ENCODE assay signal across 29 cellular contexts in genomic region chr6:4571011-4571410, GRCh38.
"Had no signal": no experiment of that assay in that cellular context is flagged by ENCODE, and none has a peak within 500 bp of the region (broad histone marks: within the 10 kb centered on the region; RNA-seq: fewer than 3 reads in every experiment).

No MANE protein-coding gene starts in this region.

- H3K36me3 Mint-ChIP-seq: type B pancreatic cell had no signal

- H3K4me1 Mint-ChIP-seq: stimulated activated effector memory CD8-positive, alpha-beta T cell treated with anti-CD3 and anti-CD28 coated beads, Interleukin-12 subunit alpha, Interleukin-12 subunit beta, amount 100 ng/mL, for 72 hours; stimulated activated memory B cell treated with anti-CD40 and anti-IgM and Interleukin-4, amounts not matched to agents 10 μg/mL and 1 μg/mL and 100 μg/mL, for 72 hours; stimulated activated naive B cell treated with anti-CD40 and anti-IgM and Interleukin-4, amounts not matched to agents 10 μg/mL and 1 μg/mL and 100 μg/mL, for 72 hours; stimulated activated naive CD8-positive, alpha-beta T cell treated with anti-CD3 and anti-CD28 coated beads, Interleukin-15, amount 100 ng/mL, for 72 hours had no signal

- H3K9me3 Mint-ChIP-seq: type B pancreatic cell had no signal

- H3K36me3 ChIP-seq: stomach, suprapubic skin, thoracic aorta, thyroid gland, tibial nerve, transverse colon, upper lobe of left lung, upper lobe of right lung, uterus, vagina had no signal

- H3K27me3 ChIP-seq: stomach, suprapubic skin, testis, thyroid gland, tibial artery, tibial nerve, transverse colon, upper lobe of left lung, upper lobe of right lung, uterus, vagina had no signal

- DNase-seq: stimulated activated CD4-positive, alpha-beta T cell treated with anti-CD3 and anti-CD28 coated beads, Interleukin-2, amount 100 ng/mL, for 48 hours; stimulated activated CD4-positive, alpha-beta T cell treated with anti-CD3 and anti-CD28 coated beads, Interleukin-4, amount 100 ng/mL, for 1 hour; stimulated activated CD4-positive, alpha-beta T cell treated with anti-CD3 and anti-CD28 coated beads, Interleukin-4, amount 100 ng/mL, for 24 hours; stimulated activated CD4-positive, alpha-beta T cell treated with anti-CD3 and anti-CD28 coated beads, Interleukin-4, amount 100 ng/mL, for 4 hours; stimulated activated CD8-positive, alpha-beta memory T cell treated with anti-CD3 and anti-CD28 coated beads, Interleukin-4, amount 100 ng/mL, for 48 hours; stimulated activated naive B cell treated with anti-CD40 and anti-IgM and Interleukin-4, amounts not matched to agents 10 μg/mL and 1 μg/mL and 100 μg/mL, for 72 hours; stimulated activated naive CD4-positive, alpha-beta T cell; stimulated activated naive CD4-positive, alpha-beta T cell treated with Interleukin-2 at 50 U/mL for 16 hours; stimulated activated naive CD8-positive, alpha-beta T cell treated with anti-CD3 and anti-CD28 coated beads, Interleukin-15, amount 100 ng/mL, for 72 hours; stimulated activated naive CD8-positive, alpha-beta T cell treated with anti-CD3 and anti-CD28 coated beads, Interleukin-15, Interleukin-2, amounts not matched to agents 100 U/mL and 50 U/mL, for 24 hours; stomach; substantia nigra; testis; thyroid gland; tibial artery; transverse colon; trophoblast cell; upper lobe of left lung; upper lobe of right lung; uterus had no signal

- H3K4me1 ChIP-seq: stomach, suprapubic skin, testis, thyroid gland, tibial artery, tibial nerve, transverse colon, upper lobe of left lung, upper lobe of right lung, uterus, vagina had no signal

- H3K9me3 ChIP-seq: testis, thyroid gland had no signal

- H3K27ac ChIP-seq: stomach, suprapubic skin, testis, thoracic aorta, thyroid gland, tibial artery, tibial nerve, transverse colon, upper lobe of left lung, upper lobe of right lung, uterus, vagina had no signal

- H3K4me3 ChIP-seq: stomach, suprapubic skin, testis, thoracic aorta, thyroid gland, tibial artery, tibial nerve, transverse colon, upper lobe of left lung, upper lobe of right lung, uterus, vagina had no signal

- H3K27ac Mint-ChIP-seq: stimulated activated effector memory CD8-positive, alpha-beta T cell treated with anti-CD3 and anti-CD28 coated beads, Interleukin-12 subunit alpha, Interleukin-12 subunit beta, amount 100 ng/mL, for 72 hours; stimulated activated memory B cell treated with anti-CD40 and anti-IgM and Interleukin-4, amounts not matched to agents 10 μg/mL and 1 μg/mL and 100 μg/mL, for 72 hours; stimulated activated naive B cell treated with anti-CD40 and anti-IgM and Interleukin-4, amounts not matched to agents 10 μg/mL and 1 μg/mL and 100 μg/mL, for 72 hours; stimulated activated naive CD8-positive, alpha-beta T cell treated with anti-CD3 and anti-CD28 coated beads, Interleukin-15, amount 100 ng/mL, for 72 hours; stimulated activated naive CD8-positive, alpha-beta T cell treated with anti-CD3 and anti-CD28 coated beads, Interleukin-15, Interleukin-2, amounts not matched to agents 100 ng/mL and 50 ng/mL, for 24 hours; type B pancreatic cell had no signal

- FAIRE-seq: urothelium cell line had no signal

- H3K27me3 Mint-ChIP-seq: type B pancreatic cell had no signal

- ATAC-seq: stimulated activated effector memory CD8-positive, alpha-beta T cell treated with anti-CD3 and anti-CD28 coated beads, Interleukin-12 subunit alpha, Interleukin-12 subunit beta, amount 100 ng/mL, for 72 hours; stimulated activated memory B cell treated with anti-CD40 and anti-IgM and Interleukin-4, amounts not matched to agents 10 μg/mL and 1 μg/mL and 100 μg/mL, for 72 hours; stimulated activated naive B cell treated with anti-CD40 and anti-IgM and Interleukin-4, amounts not matched to agents 10 μg/mL and 1 μg/mL and 100 μg/mL, for 72 hours; stimulated activated naive CD8-positive, alpha-beta T cell treated with anti-CD3 and anti-CD28 coated beads, Interleukin-15, amount 100 ng/mL, for 72 hours; stimulated activated naive CD8-positive, alpha-beta T cell treated with anti-CD3 and anti-CD28 coated beads, Interleukin-15, Interleukin-2, amounts not matched to agents 100 U/mL and 50 U/mL, for 24 hours; upper lobe of right lung had no signal

- H3K4me3 Mint-ChIP-seq: stimulated activated effector memory CD8-positive, alpha-beta T cell treated with anti-CD3 and anti-CD28 coated beads, Interleukin-12 subunit alpha, Interleukin-12 subunit beta, amount 100 ng/mL, for 72 hours; stimulated activated memory B cell treated with anti-CD40 and anti-IgM and Interleukin-4, amounts not matched to agents 10 μg/mL and 1 μg/mL and 100 μg/mL, for 72 hours; stimulated activated naive B cell treated with anti-CD40 and anti-IgM and Interleukin-4, amounts not matched to agents 10 μg/mL and 1 μg/mL and 100 μg/mL, for 72 hours; stimulated activated naive CD8-positive, alpha-beta T cell treated with anti-CD3 and anti-CD28 coated beads, Interleukin-15, amount 100 ng/mL, for 72 hours; stimulated activated naive CD8-positive, alpha-beta T cell treated with anti-CD3 and anti-CD28 coated beads, Interleukin-15, Interleukin-2, amounts not matched to agents 100 ng/mL and 50 ng/mL, for 24 hours; type B pancreatic cell had no signal
